Comparison of ENCODE assay signal across 8 cellular contexts in the genomic region with DNA sequence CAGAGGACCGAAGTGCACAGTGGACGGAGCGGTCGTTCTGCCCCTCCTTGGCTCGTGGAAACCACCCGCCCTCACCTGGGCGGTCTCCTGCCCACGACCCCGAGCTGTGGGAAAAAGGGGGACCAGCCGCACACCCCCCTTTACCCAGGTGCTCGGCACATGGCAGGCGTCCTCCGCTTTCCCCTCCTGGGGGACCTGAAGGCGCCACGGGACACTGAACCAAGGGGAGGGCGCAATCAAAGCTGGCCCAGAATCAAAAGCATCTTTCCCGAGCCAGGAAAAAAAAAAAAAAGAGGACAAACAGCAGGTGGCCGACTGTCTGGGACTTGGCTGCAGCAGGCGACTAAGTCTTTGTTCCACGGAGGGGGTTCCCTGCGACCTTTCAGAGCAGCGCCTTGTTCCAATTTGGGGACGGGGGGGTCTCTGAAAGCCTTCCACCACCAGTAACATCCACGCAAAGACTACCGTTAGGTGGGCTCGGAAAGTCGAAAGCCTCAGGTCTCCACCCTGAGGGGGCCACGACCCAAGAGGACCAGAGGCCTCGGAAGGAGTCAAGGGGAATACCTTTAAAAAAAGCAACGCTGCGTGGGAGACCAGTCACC. TPM values are rescaled to one million over a fixed set of nuclear protein-coding genes. Genes with fewer than 3 reads are reported as not detected.
A peak's percentile ranks its signal among the peaks of the same experiment; 100 is the strongest.
DNase-seq lines count a peak whose midpoint lies in the region; ATAC-seq and TF ChIP-seq lines count a peak whose summit lies in the region.

No MANE protein-coding gene starts in this region.

- in situ Hi-C loops in astrocyte of the spinal cord (cut with HindIII; ENCODE audit: low sequenced_read_pairs) = no loop called here

- WGBS in liver = 2% methylated on average over 31 of the region's 31 CpGs
- 2 to 3% methylated on average over 30 to 31 of the region's 31 CpGs for WGBS in tibial nerve, 2 donors

- no peak for TF ChIP-seq RAD21 in liver (IDR thresholded peaks at IDR 0.05)

- peak overlapping the region; percentile 81 to 99 for H3K9ac ChIP-seq in liver (ENCODE audit: low read depth in 1 of 2, low read length in 2 of 2)

- H3K27me3 ChIP-seq in liver (ENCODE audit: control insufficient read depth in 4 of 4, insufficient read depth in 4 of 4, low read length in 3 of 4) = no peaks in the 10 kb centered on the region
- H3K27me3 ChIP-seq in tibial nerve = no peaks in the 10 kb centered on the region

- H3K27ac ChIP-seq in liver (ENCODE audit: low read depth in 1 of 2, low read length in 2 of 2) (peak overlapping the region; percentile 84 to 96), tibial nerve (peak overlapping the region; percentile 87 to 98 (median 92))

- H3K36me3 ChIP-seq in liver (ENCODE audit: control insufficient read depth in 4 of 4, insufficient read depth in 3 of 4, low read depth in 1 of 4, low read length in 3 of 4) = peaks cover 0 to 3% (median 0%) of the 10 kb centered on the region in 4 donors
- H3K36me3 ChIP-seq in tibial nerve = peaks cover 0 to 24% (median 0%) of the 10 kb centered on the region in 3 donors

- ATAC-seq in GM18505 (IDR thresholded peaks at IDR 0.05; ENCODE audit: unreplicated experiment) (no peak), GM21723 (IDR thresholded peaks at IDR 0.05; ENCODE audit: unreplicated experiment) (no peak)

- no peak for TF ChIP-seq EP300 in tibial nerve (IDR thresholded peaks at IDR 0.05)

- H3K9me3 ChIP-seq in liver (ENCODE audit: control insufficient read depth in 4 of 4, low read length in 3 of 4) = no peaks in the 10 kb centered on the region
- H3K9me3 ChIP-seq in tibial nerve = no peaks in the 10 kb centered on the region

- DNase-seq in NCI-H1694 (lab: John Stamatoyannopoulos, UW) (peak; percentile 22), astrocyte of the spinal cord (ENCODE audit: low read depth, low spot score) (no peak), tibial nerve (ENCODE audit: low spot score in 2 of 2) (no peak), SW480 (ENCODE audit: low spot score) (no peak)

- TF ChIP-seq CTCF in GM12875 (IDR thresholded peaks at IDR 0.05; ENCODE audit: borderline replicate concordance, insufficient read depth, low read depth, low read length) (no peak), astrocyte of the spinal cord (IDR thresholded peaks at IDR 0.05; ENCODE audit: low read depth, low read length) (no peak), liver (IDR thresholded peaks at IDR 0.05; ENCODE audit: low read depth, low read length, missing input control) (no peak), tibial nerve (IDR thresholded peaks at IDR 0.05) (no peak)

- H3K4me1 ChIP-seq in liver (ENCODE audit: control insufficient read depth in 4 of 4, insufficient read depth in 4 of 4, low read length in 3 of 4) = peaks cover 13 to 45% (median 29%) of the 10 kb centered on the region in 4 donors
- peaks cover 0 to 36% (median 18%) of the 10 kb centered on the region in 4 donors for H3K4me1 ChIP-seq in tibial nerve

- H3K4me3 ChIP-seq in GM12875 (ENCODE audit: low read depth, low read length) = peak overlapping the region; percentile 89
- H3K4me3 ChIP-seq in astrocyte of the spinal cord (ENCODE audit: low read depth, low read length) = peak overlapping the region; percentile 85
- peak overlapping the region; percentile 77 to 97 (median 85) for H3K4me3 ChIP-seq in liver (ENCODE audit: low read depth in 1 of 3, low read length in 3 of 3)
- peak overlapping the region; percentile 81 to 95 (median 88) for H3K4me3 ChIP-seq in tibial nerve

- no peak for TF ChIP-seq POLR2A in tibial nerve (IDR thresholded peaks at IDR 0.05)
- TF ChIP-seq POLR2A in GM18505 (IDR thresholded peaks at IDR 0.05; ENCODE audit: borderline replicate concordance, extremely low read depth, insufficient read depth, insufficient read length) = no peak

TF ChIP-seq in liver, 16 proteins besides CTCF, POLR2A, EP300 and RAD21:
- no peak for TF ChIP-seq HNF4A (conservative IDR thresholded peaks at IDR 0.05)
- no peak for TF ChIP-seq RXRA (IDR thresholded peaks at IDR 0.05)
- TF ChIP-seq, protein P1, sequence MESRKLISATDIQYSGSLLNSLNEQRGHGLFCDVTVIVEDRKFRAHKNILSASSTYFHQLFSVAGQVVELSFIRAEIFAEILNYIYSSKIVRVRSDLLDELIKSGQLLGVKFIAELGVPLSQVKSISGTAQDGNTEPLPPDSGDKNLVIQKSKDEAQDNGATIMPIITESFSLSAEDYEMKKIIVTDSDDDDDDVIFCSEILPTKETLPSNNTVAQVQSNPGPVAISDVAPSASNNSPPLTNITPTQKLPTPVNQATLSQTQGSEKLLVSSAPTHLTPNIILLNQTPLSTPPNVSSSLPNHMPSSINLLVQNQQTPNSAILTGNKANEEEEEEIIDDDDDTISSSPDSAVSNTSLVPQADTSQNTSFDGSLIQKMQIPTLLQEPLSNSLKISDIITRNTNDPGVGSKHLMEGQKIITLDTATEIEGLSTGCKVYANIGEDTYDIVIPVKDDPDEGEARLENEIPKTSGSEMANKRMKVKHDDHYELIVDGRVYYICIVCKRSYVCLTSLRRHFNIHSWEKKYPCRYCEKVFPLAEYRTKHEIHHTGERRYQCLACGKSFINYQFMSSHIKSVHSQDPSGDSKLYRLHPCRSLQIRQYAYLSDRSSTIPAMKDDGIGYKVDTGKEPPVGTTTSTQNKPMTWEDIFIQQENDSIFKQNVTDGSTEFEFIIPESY (IDR thresholded peaks at IDR 0.05) = no peak
- TF ChIP-seq MAX (IDR thresholded peaks at IDR 0.05) = no peak
- no peak for TF ChIP-seq JUND (IDR thresholded peaks at IDR 0.05)
- no peak for TF ChIP-seq TAF1 (conservative IDR thresholded peaks at IDR 0.05)
- TF ChIP-seq FOXA1 (IDR thresholded peaks at IDR 0.05) = no peak
- TF ChIP-seq ATF3 (IDR thresholded peaks at IDR 0.05) = no peak
- TF ChIP-seq YY1 (IDR thresholded peaks at IDR 0.05) = no peak
- no peak for TF ChIP-seq GABPA (IDR thresholded peaks at IDR 0.05 in 1 of 2, conservative IDR thresholded peaks at IDR 0.05 in 1 of 2)
- TF ChIP-seq EGR1 (IDR thresholded peaks at IDR 0.05; ENCODE audit: low read depth in 2 of 2) = no peak
- TF ChIP-seq FOXA2 (IDR thresholded peaks at IDR 0.05) = no peak
TF ChIP-seq in liver: peak in this region for 0.

RNA-seq across cellular contexts. Expression of gene MBD3, which starts 1.1 kb away (rescaled TPM):
- total RNA-seq in liver (10 to 100 TPM; 48.4 to 57.6 TPM), tibial nerve (100 to 1,000 TPM in 1 of 4 donors, 10 to 100 TPM in 3; 62.9 to 144 (median 91.4) TPM)
- polyA plus RNA-seq in liver = 10 to 100 TPM; 12.4 to 52.0 TPM

RNA-seq across cellular contexts. Expression of gene UQCR11, which starts 13.7 kb away (rescaled TPM):
- total RNA-seq in liver (10 to 100 TPM; 23.8 to 37.4 TPM), tibial nerve (10 to 100 TPM; 58.8 to 95.7 (median 66.0) TPM)
- polyA plus RNA-seq in liver = 100 to 1,000 TPM; 127 to 862 TPM

RNA-seq across cellular contexts. Expression of gene MEX3D, which starts 23.4 kb away (rescaled TPM):
- total RNA-seq in liver = 1 to 10 TPM; 6.0 to 9.1 TPM
- polyA plus RNA-seq in liver = 1 to 10 TPM in 1 of 2 donors, under 1 TPM in 1; 0.92 to 4.4 TPM
- 10 to 100 TPM; 19.4 to 32.7 (median 27.4) TPM for total RNA-seq in tibial nerve
